ENCODE assay signal across 9 cellular contexts in genomic region chr2:204024503-204024902, GRCh38.
DNase-seq lines count a peak whose midpoint lies in the region; ATAC-seq and TF ChIP-seq lines count a peak whose summit lies in the region.
"Had no signal": no experiment of that assay in that cellular context is flagged by ENCODE, and none has a peak within 500 bp of the region (broad histone marks: within the 10 kb centered on the region; RNA-seq: fewer than 3 reads in every experiment).

No MANE protein-coding gene starts in this region.

- H3K27me3 ChIP-seq in MM.1S (replicated peaks; ENCODE audit: insufficient read depth, low read length) (no peaks in the 10 kb centered on the region), hepatocyte (no peaks in the 10 kb centered on the region), suprapubic skin (no peaks in the 10 kb centered on the region)
- H3K27me3 ChIP-seq: BLaER1 treated with 17β-estradiol and CSF1 and Interleukin-3, amounts not matched to agents 10 nM and 100 nM had no signal

- no peak for TF ChIP-seq EP300 in suprapubic skin (IDR thresholded peaks at IDR 0.05)

- no peak overlapping the region for H3K9ac ChIP-seq in MM.1S (ENCODE audit: low read length)
- H3K9ac ChIP-seq: BLaER1 treated with 17β-estradiol and CSF1 and Interleukin-3, amounts not matched to agents 10 nM and 100 nM had no signal

- no peaks in the 10 kb centered on the region for H3K9me2 ChIP-seq in MM.1S (replicated peaks; ENCODE audit: insufficient read depth, low read length)
- H3K9me2 ChIP-seq in hepatocyte (replicated peaks; ENCODE audit: insufficient read depth) = no peaks in the 10 kb centered on the region

- POLR2A ChIA-PET in WTC11 (lab: Charles Lee) = no interaction called here

- H3K4me3 ChIP-seq in MM.1S (ENCODE audit: low read length) = no peak overlapping the region
- H3K4me3 ChIP-seq in hepatocyte = no peak overlapping the region
- no peak overlapping the region for H3K4me3 ChIP-seq in suprapubic skin
- H3K4me3 ChIP-seq: BLaER1 treated with 17β-estradiol and CSF1 and Interleukin-3, amounts not matched to agents 10 nM and 100 nM had no signal

- H3K4me1 Mint-ChIP-seq in WTC11 = no peaks in the 10 kb centered on the region; the same call in 1 of the 2 replicates

- WGBS in hepatocyte (ENCODE audit: low lambda C conversion rate, missing lambda C conversion rate) = 5% methylated on average over 1 of the region's 1 CpG
- 9% methylated on average over 1 of the region's 1 CpG for WGBS in suprapubic skin

- DNase-seq in DMS79 treated with DMSO at 0.1 percent for 48 hours (lab: John Stamatoyannopoulos, UW) (peak; percentile 26), DMS79 (lab: John Stamatoyannopoulos, UW) (no peak), MM.1S (peak; percentile 66), WTC11 (ENCODE audit: low spot score) (peak; percentile 17), hepatocyte (ENCODE audit: low spot score) (peak; percentile 63), suprapubic skin (ENCODE audit: low spot score in 2 of 2) (no peak)

- H3K27ac ChIP-seq in MM.1S (ENCODE audit: low read length) (no peak overlapping the region), hepatocyte (no peak overlapping the region), suprapubic skin (no peak overlapping the region)

- H3K9me3 ChIP-seq in MM.1S (replicated peaks; ENCODE audit: insufficient read depth, low read length) = no peaks in the 10 kb centered on the region
- no peaks in the 10 kb centered on the region for H3K9me3 ChIP-seq in hepatocyte (ENCODE audit: low read depth)
- no peaks in the 10 kb centered on the region for H3K9me3 ChIP-seq in suprapubic skin

- TF ChIP-seq POLR2A in suprapubic skin (IDR thresholded peaks at IDR 0.05) = no peak

- no peaks in the 10 kb centered on the region for H3F3A ChIP-seq in MM.1S (ENCODE audit: insufficient read depth, low read length)

- H3K4me2 ChIP-seq in MM.1S (ENCODE audit: low read depth, low read length) (no peak overlapping the region), hepatocyte (no peak overlapping the region)

- H3K36me3 ChIP-seq in MM.1S (replicated peaks; ENCODE audit: insufficient read depth, low read length) (no peaks in the 10 kb centered on the region), hepatocyte (replicated peaks; ENCODE audit: insufficient read depth, low read depth) (no peaks in the 10 kb centered on the region), suprapubic skin (no peaks in the 10 kb centered on the region)

- peaks cover 31% of the 10 kb centered on the region for H3K4me1 ChIP-seq in MM.1S (ENCODE audit: low read length)
- H3K4me1 ChIP-seq in hepatocyte (ENCODE audit: insufficient read depth) = peaks cover 6% of the 10 kb centered on the region
- peaks cover 7% of the 10 kb centered on the region for H3K4me1 ChIP-seq in suprapubic skin

- peak; percentile 76 for ATAC-seq in WTC11
- no peak for ATAC-seq in HG03097 (IDR thresholded peaks at IDR 0.05; ENCODE audit: low FRiP score, unreplicated experiment)
- ATAC-seq in HG03025 (IDR thresholded peaks at IDR 0.05; ENCODE audit: low FRiP score, unreplicated experiment) = no peak

- CTCF ChIA-PET in WTC11 (lab: Charles Lee) = interaction anchor here (0.7 to 1.8 kb wide), 3 partner anchors 27 to 154 kb away, joined by 3 to 5 read pairs (median 3); no protein-coding TSS in a partner anchor

- H3K9me3 Mint-ChIP-seq in WTC11 = peaks cover 10% of the 10 kb centered on the region

- H3K27me3 Mint-ChIP-seq in WTC11 (ENCODE audit: low read depth) = peaks cover 4% of the 10 kb centered on the region; the same call in 1 of the 2 replicates

- TF ChIP-seq CTCF in MM.1S (IDR thresholded peaks at IDR 0.05; ENCODE audit: low read length) (peak; percentile 89), WTC11 (IDR thresholded peaks at IDR 0.05) (no peak), hepatocyte (IDR thresholded peaks at IDR 0.05; ENCODE audit: poor library complexity) (peak; percentile 85), suprapubic skin (IDR thresholded peaks at IDR 0.05) (peak; percentile 26 to 48)

- H3K27ac Mint-ChIP-seq in WTC11 = no peak overlapping the region

- H4K20me1 ChIP-seq in MM.1S (ENCODE audit: insufficient read depth, low read length) = no peaks in the 10 kb centered on the region
- H4K20me1 ChIP-seq in hepatocyte (ENCODE audit: insufficient read depth, poor library complexity, severe bottlenecking) = no peaks in the 10 kb centered on the region
- H4K20me1 ChIP-seq: BLaER1 treated with 17β-estradiol and CSF1 and Interleukin-3, amounts not matched to agents 10 nM and 100 nM had no signal

- H3K79me2 ChIP-seq in MM.1S (ENCODE audit: low read length) (no peaks in the 10 kb centered on the region), hepatocyte (no peaks in the 10 kb centered on the region)

- H3K4me3 Mint-ChIP-seq in WTC11 = no peak overlapping the region

- 0 out of 2 replicates have a peak, but pooled peaks cover 4% of the 10 kb centered on the region for H3K36me3 Mint-ChIP-seq in WTC11

- H2AFZ ChIP-seq in MM.1S (ENCODE audit: low read length) (no peak overlapping the region), hepatocyte (no peak overlapping the region)

TF ChIP-seq in WTC11, 78 proteins besides CTCF, POLR2A, EP300 and RAD21:
- no peak for TF ChIP-seq RELA (CRISPR knock-in tag; IDR thresholded peaks at IDR 0.05; ENCODE audit: borderline replicate concordance)

Comparison
In these comparisons a context has a peak if more than half of its experiments do, and no peak if none do; other contexts are left out.
1. DNase-seq: peak in DMS79 treated with DMSO at 0.1 percent for 48 hours (single experiment), MM.1S (single experiment), WTC11 (single experiment) and hepatocyte (single experiment); none in DMS79 (single experiment) and suprapubic skin (0 of 2).